In genomic region chr6:159831373-159831679, GRCh38 we compare ENCODE assay signal across 29 cellular contexts. TPM values are rescaled to one million over a fixed set of nuclear protein-coding genes. Genes with fewer than 3 reads are reported as not detected.
A peak's percentile ranks its signal among the peaks of the same experiment; 100 is the strongest.
DNase-seq lines count a peak whose midpoint lies in the region; ATAC-seq and TF ChIP-seq lines count a peak whose summit lies in the region.
"Had no signal": no experiment of that assay in that cellular context is flagged by ENCODE, and none has a peak within 500 bp of the region (broad histone marks: within the 10 kb centered on the region; RNA-seq: fewer than 3 reads in every experiment).

No MANE protein-coding gene starts in this region.

- no peaks in the 10 kb centered on the region for H3K27me3 ChIP-seq in CD4-positive, CD25-positive, alpha-beta regulatory T cell (ENCODE audit: control insufficient read depth, insufficient read depth, low read length)
- H3K27me3 ChIP-seq in H9 (ENCODE audit: insufficient read depth, low read length): no peaks in the 10 kb centered on the region
- no peaks in the 10 kb centered on the region for H3K27me3 ChIP-seq in HAP-1 (ENCODE audit: low read depth)
- H3K27me3 ChIP-seq: Peyer's patch had no signal

- H2BK120ac ChIP-seq in H9 (ENCODE audit: low read depth, low read length, poor library complexity, severe bottlenecking): no peak overlapping the region

- no peaks in the 10 kb centered on the region for H3K36me3 ChIP-seq in CD4-positive, CD25-positive, alpha-beta regulatory T cell (ENCODE audit: control insufficient read depth, insufficient read depth, low read length)
- H3K36me3 ChIP-seq in HAP-1 (replicated peaks): no peaks in the 10 kb centered on the region
- H3K36me3 ChIP-seq: Peyer's patch had no signal

- no peak overlapping the region for H3K27ac ChIP-seq in CD4-positive, CD25-positive, alpha-beta regulatory T cell (ENCODE audit: insufficient read depth, low read length, poor library complexity, severe bottlenecking)
- H3K27ac ChIP-seq in H9 (ENCODE audit: insufficient read length, low read depth, low read length) (peak overlapping the region; percentile 14), substantia nigra (ENCODE audit: low read depth, low read length, poor library complexity, severe bottlenecking) (no peak overlapping the region)
- H3K27ac ChIP-seq: coronary artery, Peyer's patch had no signal

- H2BK15ac ChIP-seq in H9 (ENCODE audit: low read depth, low read length): no peak overlapping the region

- intact Hi-C loops in left colon (cut with DNase I, micrococcal nuclease): no loop called here

- no peak overlapping the region for H2AK5ac ChIP-seq in H9 (ENCODE audit: insufficient read length, low read length)

- H2BK5ac ChIP-seq in H9 (ENCODE audit: insufficient read length, low read length): no peak overlapping the region

- peak overlapping the region in 2 of 3 donors; percentile 21 to 31 for H3K27ac Mint-ChIP-seq in CD4-positive, CD25-positive, alpha-beta regulatory T cell
- H3K27ac Mint-ChIP-seq in H9: peak overlapping the region; percentile 27 to 68 (median 67); a peak in 5 of 7 replicates
- H3K27ac Mint-ChIP-seq: activated CD4-positive, alpha-beta memory T cell treated with anti-CD3 and anti-CD28 coated beads for 36 hours; natural killer cell had no signal

- H3K56ac ChIP-seq in H9 (ENCODE audit: insufficient read length, low read depth, low read length): no peak overlapping the region

- H2BK20ac ChIP-seq in H9 (ENCODE audit: low read depth, low read length, poor library complexity, severe bottlenecking): no peak overlapping the region

- H3K4ac ChIP-seq in H9 (ENCODE audit: low read depth, low read length): no peak overlapping the region

- no peaks in the 10 kb centered on the region for H3K23me2 ChIP-seq in H9 (ENCODE audit: insufficient read length, low read depth, low read length, poor library complexity, severe bottlenecking)

- in situ Hi-C loops in HAP-1 (cut with MboI; ENCODE audit: low sequenced_read_pairs): no loop called here

- H2BK12ac ChIP-seq in H9 (ENCODE audit: insufficient read length, low read depth, low read length): no peak overlapping the region

- peak overlapping the region; percentile 73 for H3K14ac ChIP-seq in H9 (ENCODE audit: insufficient read depth, low read length)

- H4K5ac ChIP-seq in H9 (ENCODE audit: insufficient read length, low read depth, low read length): no peak overlapping the region

- no peaks in the 10 kb centered on the region for H4K20me1 ChIP-seq in H9 (ENCODE audit: control insufficient read depth, insufficient read depth, insufficient read length)

- H3K36me3 Mint-ChIP-seq in CD4-positive, CD25-positive, alpha-beta regulatory T cell: no peaks in the 10 kb centered on the region
- peaks cover 0 to 6% (median 1%) of the 10 kb centered on the region in 3 experiments; a peak in 3 of 7 replicates for H3K36me3 Mint-ChIP-seq in H9 (ENCODE audit: insufficient read depth in 1 of 3, low read depth in 3 of 3)
- H3K36me3 Mint-ChIP-seq: activated CD4-positive, alpha-beta memory T cell treated with anti-CD3 and anti-CD28 coated beads for 36 hours; natural killer cell had no signal

- peak overlapping the region; percentile 33 for H3K4me2 ChIP-seq in H9 (ENCODE audit: insufficient read depth, insufficient read length, low read length)

- H4K91ac ChIP-seq in H9 (ENCODE audit: insufficient read length, low read depth, low read length): peak overlapping the region; percentile 36

- H3K4me3 ChIP-seq in CD4-positive, CD25-positive, alpha-beta regulatory T cell (ENCODE audit: low read depth, low read length): no peak overlapping the region
- no peak overlapping the region for H3K4me3 ChIP-seq in HAP-1
- H3K4me3 ChIP-seq: coronary artery, lung, Peyer's patch had no signal

- H3K79me2 ChIP-seq in H9 (ENCODE audit: insufficient read depth, low read length): no peaks in the 10 kb centered on the region

- H4K8ac ChIP-seq in H9 (replicated peaks; ENCODE audit: insufficient read length, low read depth, low read length): no peak overlapping the region

- H3K79me1 ChIP-seq in H9 (ENCODE audit: insufficient read depth, low read depth, low read length, poor library complexity, severe bottlenecking): no peaks in the 10 kb centered on the region

- no peak overlapping the region for H3T11ph ChIP-seq in H9 (ENCODE audit: low read length)

- no peaks in the 10 kb centered on the region for H3K9me3 ChIP-seq in CD4-positive, CD25-positive, alpha-beta regulatory T cell (ENCODE audit: control insufficient read depth in 2 of 2, low read length in 2 of 2)
- H3K9me3 ChIP-seq in H9 (ENCODE audit: control insufficient read depth, low read depth, low read length) (no peaks in the 10 kb centered on the region), HAP-1 (no peaks in the 10 kb centered on the region)
- H3K9me3 ChIP-seq: Caco-2, Peyer's patch had no signal

- DNase-seq in CD4-positive, CD25-positive, alpha-beta regulatory T cell: no peak
- no peak for DNase-seq in H9
- peak; percentile 38 for DNase-seq in NCI-H774 (lab: John Stamatoyannopoulos, UW)
- no peak for DNase-seq in left colon
- DNase-seq in HAP-1 (ENCODE audit: low spot score in 2 of 2): no peak
- no peak for DNase-seq in activated CD4-positive, CD25-positive, alpha-beta regulatory T cell (lab: John Stamatoyannopoulos, UW)
- no peak for DNase-seq in substantia nigra (lab: John Stamatoyannopoulos, UW)
- DNase-seq: activated CD4-positive, alpha-beta memory T cell treated with anti-CD3 and anti-CD28 coated beads for 36 hours; activated CD4-positive, alpha-beta T cell treated with anti-CD3 and anti-CD28 coated beads for 1 hour; activated naive CD4-positive, alpha-beta T cell treated with Interleukin-2 at 50 U/mL for 16 hours; Caco-2; caudate nucleus; effector CD8-positive, alpha-beta T cell; erythroblast; head of caudate nucleus; kidney glomerular epithelial cell; natural killer cell; NCI-H1417 treated with DMSO at 0.1 percent for 48 hours; Peyer's patch; SIG-M5; stimulated activated CD4-positive, alpha-beta T cell treated with anti-CD3 and anti-CD28 coated beads, Interleukin-4, amount 100 ng/mL, for 1 hour; trophoblast cell had no signal

- no peak overlapping the region for H2AFZ ChIP-seq in H9 (ENCODE audit: low read length)

- WGBS in H9 (ENCODE audit: extremely low coverage, insufficient read length, low lambda C conversion rate): no CpG with 5 or more reads among the region's 4 CpGs

- H3K4me1 Mint-ChIP-seq in CD4-positive, CD25-positive, alpha-beta regulatory T cell: peaks cover 0 to 26% (median 6%) of the 10 kb centered on the region in 4 donors
- H3K4me1 Mint-ChIP-seq in H9: peaks cover 50 to 53% of the 10 kb centered on the region in 2 experiments

- peaks cover 4% of the 10 kb centered on the region for H3K27me3 Mint-ChIP-seq in CD4-positive, CD25-positive, alpha-beta regulatory T cell
- no peaks in the 10 kb centered on the region; the same call in none of the 2 replicates for H3K27me3 Mint-ChIP-seq in H9 (ENCODE audit: low read depth)
- H3K27me3 Mint-ChIP-seq: activated CD4-positive, alpha-beta memory T cell treated with anti-CD3 and anti-CD28 coated beads for 36 hours had no signal

- no peak overlapping the region for H3K9ac ChIP-seq in H9 (ENCODE audit: extremely low read depth, insufficient read length, low read length)

- no peak for ATAC-seq in CD4-positive, CD25-positive, alpha-beta regulatory T cell (ENCODE audit: low read depth in 2 of 2)
- ATAC-seq in left colon (peak; percentile 26), HG02588 (IDR thresholded peaks at IDR 0.05; ENCODE audit: unreplicated experiment) (no peak)
- ATAC-seq: natural killer cell had no signal

- H3K4me3 Mint-ChIP-seq in CD4-positive, CD25-positive, alpha-beta regulatory T cell: no peak overlapping the region
- H3K4me3 Mint-ChIP-seq in H9: peak overlapping the region; percentile 2 to 31
- H3K4me3 Mint-ChIP-seq: activated CD4-positive, alpha-beta memory T cell treated with anti-CD3 and anti-CD28 coated beads for 36 hours; natural killer cell had no signal

- H3K9me3 Mint-ChIP-seq in CD4-positive, CD25-positive, alpha-beta regulatory T cell: no peaks in the 10 kb centered on the region
- H3K9me3 Mint-ChIP-seq in H9: no peaks in the 10 kb centered on the region; a peak in 1 of 5 replicates
- H3K9me3 Mint-ChIP-seq: activated CD4-positive, alpha-beta memory T cell treated with anti-CD3 and anti-CD28 coated beads for 36 hours; natural killer cell had no signal

- peak overlapping the region; percentile 50 for H3K18ac ChIP-seq in H9 (ENCODE audit: insufficient read length, low read depth, low read length)

- no peak overlapping the region for H3K23ac ChIP-seq in H9 (ENCODE audit: insufficient read length, low read depth, low read length)

- no peaks in the 10 kb centered on the region for H3K4me1 ChIP-seq in CD4-positive, CD25-positive, alpha-beta regulatory T cell (ENCODE audit: control insufficient read depth, insufficient read depth, low read length, poor library complexity, severe bottlenecking)
- H3K4me1 ChIP-seq in H9 (ENCODE audit: insufficient read depth, low read length) (peaks cover 22% of the 10 kb centered on the region; the same call in 1 of the 2 replicates), HAP-1 (peaks cover 3% of the 10 kb centered on the region; the same call in 1 of the 2 replicates)
- H3K4me1 ChIP-seq: Caco-2, Peyer's patch had no signal

- no peak for TF ChIP-seq CTCF in H9 (conservative IDR thresholded peaks at IDR 0.05)

RNA-seq across cellular contexts. Expression of gene PNLDC1, which starts 31.2 kb away (rescaled TPM):
- not detected for total RNA-seq in CD4-positive, CD25-positive, alpha-beta regulatory T cell
- under 1 TPM in 1 of 4 donors, not detected in 3; 0.21 TPM for polyA plus RNA-seq in CD4-positive, CD25-positive, alpha-beta regulatory T cell
- total RNA-seq in H9 (2021) (not detected in 2 replicates), left colon (not detected)
- total RNA-seq: HepG2, osteoblast, Peyer's patch had no signal
- polyA plus RNA-seq: BJ, HepG2 had no signal

RNA-seq across cellular contexts. Expression of gene MRPL18, which starts 41.1 kb away (rescaled TPM):
- total RNA-seq in CD4-positive, CD25-positive, alpha-beta regulatory T cell: 21.7 TPM
- polyA plus RNA-seq in CD4-positive, CD25-positive, alpha-beta regulatory T cell: 100 to 1,000 TPM in 2 of 4 donors, 10 to 100 TPM in 2; 86.9 to 122 (median 103) TPM
- total RNA-seq in H9 (2021) (87.4 and 88.8 TPM in 2 replicates), left colon (10 to 100 TPM; 66.9 to 72.5 TPM)

RNA-seq across cellular contexts. Expression of gene TCP1, which starts 41.9 kb away (rescaled TPM):
- total RNA-seq in CD4-positive, CD25-positive, alpha-beta regulatory T cell: 205 TPM
- polyA plus RNA-seq in CD4-positive, CD25-positive, alpha-beta regulatory T cell: 100 to 1,000 TPM in 2 of 4 donors, 10 to 100 TPM in 2; 83.6 to 121 (median 99.9) TPM
- total RNA-seq in H9 (2021) (401 and 412 TPM in 2 replicates), left colon (100 to 1,000 TPM; 165 to 172 TPM)

RNA-seq across cellular contexts. Expression of gene MAS1, which starts 59.5 kb away (rescaled TPM):
- not detected for total RNA-seq in CD4-positive, CD25-positive, alpha-beta regulatory T cell
- not detected for polyA plus RNA-seq in CD4-positive, CD25-positive, alpha-beta regulatory T cell
- total RNA-seq in H9 (2021) (0.02 TPM in 2 replicates), left colon (not detected)
- total RNA-seq: activated CD4-positive, alpha-beta memory T cell treated with anti-CD3 and anti-CD28 coated beads for 36 hours; Caco-2; HepG2; natural killer cell; Peyer's patch; T-helper 2 cell treated with Interferon-gamma antibody and Interleukin-4, amounts not matched to agents 100 ng/mL and 5 ng/mL, for 36 hours had no signal
- polyA plus RNA-seq: BJ, HepG2 had no signal

Comparison
In these comparisons a context has a peak if more than half of its experiments do, and no peak if none do; other contexts are left out.
1. H3K4me3 Mint-ChIP-seq: peak in H9 (2 of 2); none in CD4-positive, CD25-positive, alpha-beta regulatory T cell (0 of 4).